In genomic region chr16:23511731-23512130, GRCh38 we compare ENCODE assay signal across 17 cellular contexts. TPM values are rescaled to one million over a fixed set of nuclear protein-coding genes. Genes with fewer than 3 reads are reported as not detected.
DNase-seq lines count a peak whose midpoint lies in the region; ATAC-seq and TF ChIP-seq lines count a peak whose summit lies in the region.
"Had no signal": no experiment of that assay in that cellular context is flagged by ENCODE, and none has a peak within 500 bp of the region (broad histone marks: within the 10 kb centered on the region; RNA-seq: fewer than 3 reads in every experiment).

No MANE protein-coding gene starts in this region.

- TF ChIP-seq POLR2A in upper lobe of left lung (IDR thresholded peaks at IDR 0.05) = no peak

- H3K4me1 ChIP-seq in upper lobe of left lung = peaks cover 21 to 36% (median 25%) of the 10 kb centered on the region in 4 donors

- peaks cover 67% of the 10 kb centered on the region for H3K4me1 Mint-ChIP-seq in activated naive CD4-positive, alpha-beta T cell treated with anti-CD3 and anti-CD28 coated beads, Interleukin-2, amount 10 ng/mL, durations not matched to agents 7 days and 5 days
- H3K4me1 Mint-ChIP-seq in activated B cell treated with CpG ODN at 0.5 μM for 24 hours (peaks cover 58% of the 10 kb centered on the region), immature natural killer cell (peaks cover 33 to 42% of the 10 kb centered on the region in 2 donors), type B pancreatic cell (ENCODE audit: unreplicated experiment) (peaks cover 19% of the 10 kb centered on the region)

- no peak overlapping the region for H3K27ac Mint-ChIP-seq in activated naive CD4-positive, alpha-beta T cell treated with anti-CD3 and anti-CD28 coated beads, Interleukin-2, amount 10 ng/mL, durations not matched to agents 7 days and 5 days
- H3K27ac Mint-ChIP-seq in activated B cell treated with CpG ODN at 0.5 μM for 24 hours (peak overlapping the region; percentile 64), immature natural killer cell (peak overlapping the region in 3 of 6 donors; percentile 47 to 72 (median 49)), type B pancreatic cell (no peak overlapping the region)

- no peak for ATAC-seq in activated B cell treated with CpG ODN at 0.5 μM for 24 hours (ENCODE audit: low read depth)
- no peak for ATAC-seq in upper lobe of left lung (ENCODE audit: low FRiP score in 2 of 2)

- H3K36me3 ChIP-seq in upper lobe of left lung = no peaks in the 10 kb centered on the region
- H3K36me3 ChIP-seq: neutrophil, uterus had no signal

- H3K4me3 ChIP-seq in upper lobe of left lung = no peak overlapping the region
- H3K4me3 ChIP-seq: uterus had no signal

- no peaks in the 10 kb centered on the region for H3K9me3 Mint-ChIP-seq in activated naive CD4-positive, alpha-beta T cell treated with anti-CD3 and anti-CD28 coated beads, Interleukin-2, amount 10 ng/mL, durations not matched to agents 7 days and 5 days
- H3K9me3 Mint-ChIP-seq in activated B cell treated with CpG ODN at 0.5 μM for 24 hours (no peaks in the 10 kb centered on the region), immature natural killer cell (no peaks in the 10 kb centered on the region), type B pancreatic cell (peaks cover 4% of the 10 kb centered on the region)

- H3K27me3 Mint-ChIP-seq in activated naive CD4-positive, alpha-beta T cell treated with anti-CD3 and anti-CD28 coated beads, Interleukin-2, amount 10 ng/mL, durations not matched to agents 7 days and 5 days = peaks cover 3% of the 10 kb centered on the region
- no peaks in the 10 kb centered on the region for H3K27me3 Mint-ChIP-seq in activated B cell treated with CpG ODN at 0.5 μM for 24 hours
- H3K27me3 Mint-ChIP-seq in immature natural killer cell (ENCODE audit: low read depth in 3 of 3) = peaks cover 3 to 16% (median 9%) of the 10 kb centered on the region in 3 donors
- no peaks in the 10 kb centered on the region for H3K27me3 Mint-ChIP-seq in type B pancreatic cell

- intact Hi-C loops in activated B cell treated with CpG ODN at 0.5 μM for 24 hours (cut with micrococcal nuclease) = no loop called here

- no peak overlapping the region for H3K27ac ChIP-seq in upper lobe of left lung
- H3K27ac ChIP-seq: neutrophil, uterus had no signal

- H3K9me3 ChIP-seq in upper lobe of left lung = no peaks in the 10 kb centered on the region
- H3K9me3 ChIP-seq: neutrophil, uterus had no signal

- WGBS in upper lobe of left lung, 2 donors = 93 to 95% methylated on average over 7 of the region's 7 CpGs

- CTCF ChIA-PET in activated naive CD4-positive, alpha-beta T cell treated with anti-CD3 and anti-CD28 coated beads, Interleukin-2, amount 10 ng/mL, durations not matched to agents 7 days and 5 days (lab: Charles Lee) = no interaction called here
- CTCF ChIA-PET in activated B cell treated with CpG ODN at 0.5 μM for 24 hours (lab: Charles Lee) = no interaction called here

- POLR2A ChIA-PET in activated B cell treated with CpG ODN at 0.5 μM for 24 hours (lab: Charles Lee) = no interaction called here

- no peak for TF ChIP-seq CTCF in activated B cell treated with CpG ODN at 0.5 μM for 24 hours (IDR thresholded peaks at IDR 0.05)
- TF ChIP-seq CTCF in type B pancreatic cell (conservative IDR thresholded peaks at IDR 0.05) = no peak
- no peak for TF ChIP-seq CTCF in upper lobe of left lung (IDR thresholded peaks at IDR 0.05)

- H3K27me3 ChIP-seq in upper lobe of left lung = no peaks in the 10 kb centered on the region
- H3K27me3 ChIP-seq: neutrophil, uterus had no signal

- TF ChIP-seq EP300 in upper lobe of left lung (IDR thresholded peaks at IDR 0.05) = no peak

- H3K4me3 Mint-ChIP-seq in activated naive CD4-positive, alpha-beta T cell treated with anti-CD3 and anti-CD28 coated beads, Interleukin-2, amount 10 ng/mL, durations not matched to agents 7 days and 5 days = peak overlapping the region; percentile 54
- H3K4me3 Mint-ChIP-seq in activated B cell treated with CpG ODN at 0.5 μM for 24 hours (no peak overlapping the region), immature natural killer cell (peak overlapping the region; percentile 59 to 91 (median 69)), type B pancreatic cell (peak overlapping the region; percentile 73)

- peaks cover 19% of the 10 kb centered on the region for H3K36me3 Mint-ChIP-seq in activated naive CD4-positive, alpha-beta T cell treated with anti-CD3 and anti-CD28 coated beads, Interleukin-2, amount 10 ng/mL, durations not matched to agents 7 days and 5 days
- H3K36me3 Mint-ChIP-seq in activated B cell treated with CpG ODN at 0.5 μM for 24 hours (ENCODE audit: low read depth) (peaks cover 21% of the 10 kb centered on the region), immature natural killer cell (no peaks in the 10 kb centered on the region), type B pancreatic cell (peaks cover 13% of the 10 kb centered on the region)

- no peak for DNase-seq in activated naive CD4-positive, alpha-beta T cell treated with anti-CD3 and anti-CD28 coated beads, Interleukin-2, amount 10 ng/mL, durations not matched to agents 7 days and 5 days
- DNase-seq in activated naive CD4-positive, alpha-beta T cell treated with Interleukin-2 at 50 U/mL for 16 hours = no peak
- DNase-seq in activated B cell treated with CpG ODN at 0.5 μM for 24 hours (no peak), immature natural killer cell (no peak), type B pancreatic cell (ENCODE audit: extremely low spot score, unreplicated experiment) (no peak), NCI-H446 treated with DMSO at 0.1 percent for 48 hours (lab: John Stamatoyannopoulos, UW) (no peak), medulla oblongata (ENCODE audit: extremely low spot score) (no peak), upper lobe of left lung (no peak)
- DNase-seq: EL; hippocampal formation; mesenchymal stem cell; NCI-H146; NCI-H226; NK-92 treated with Interleukin-12 subunit alpha and Interleukin-12 subunit beta, amount 100 ng/mL, for 24 hours; right cardiac atrium; uterus had no signal

RNA-seq across cellular contexts. Expression of gene GGA2, which starts 1.4 kb away (rescaled TPM):
- total RNA-seq in activated B cell treated with CpG ODN at 0.5 μM for 24 hours (264 and 281 TPM in 2 replicates), type B pancreatic cell (ENCODE audit: low replicate concordance) (63.3 and 105 TPM in 2 replicates), upper lobe of left lung (100 to 1,000 TPM in 5 of 6 donors, 10 to 100 TPM in 1; 84.4 to 197 (median 164) TPM)
- 10 to 100 TPM; 34.1 to 40.0 (median 36.1) TPM for polyA plus RNA-seq in immature natural killer cell

RNA-seq across cellular contexts. Expression of gene EARS2, which starts 45.4 kb away (rescaled TPM):
- total RNA-seq in activated B cell treated with CpG ODN at 0.5 μM for 24 hours = 24.9 and 27.5 TPM in 2 replicates
- polyA plus RNA-seq in immature natural killer cell = 10 to 100 TPM in 1 of 3 donors, 1 to 10 TPM in 2; 6.3 to 14.1 (median 9.5) TPM
- 24.4 and 25.3 TPM in 2 replicates for total RNA-seq in type B pancreatic cell (ENCODE audit: low replicate concordance)
- total RNA-seq in upper lobe of left lung = 10 to 100 TPM; 11.5 to 38.8 (median 15.9) TPM

RNA-seq across cellular contexts. Expression of gene UBFD1, which starts 45.8 kb away (rescaled TPM):
- 47.9 and 52.2 TPM in 2 replicates for total RNA-seq in activated B cell treated with CpG ODN at 0.5 μM for 24 hours
- 10 to 100 TPM; 13.1 to 18.8 (median 14.2) TPM for polyA plus RNA-seq in immature natural killer cell
- 91.9 and 97.6 TPM in 2 replicates for total RNA-seq in type B pancreatic cell (ENCODE audit: low replicate concordance)
- total RNA-seq in upper lobe of left lung = 100 to 1,000 TPM in 1 of 6 donors, 10 to 100 TPM in 5; 30.2 to 145 (median 62.8) TPM

RNA-seq across cellular contexts. Expression of gene COG7, which starts 58.7 kb away (rescaled TPM):
- total RNA-seq in activated B cell treated with CpG ODN at 0.5 μM for 24 hours (19.3 and 20.2 TPM in 2 replicates), type B pancreatic cell (ENCODE audit: low replicate concordance) (24.0 and 29.3 TPM in 2 replicates), upper lobe of left lung (10 to 100 TPM; 16.9 to 61.8 (median 24.8) TPM)
- 10 to 100 TPM in 2 of 3 donors, 1 to 10 TPM in 1; 9.5 to 21.7 (median 12.0) TPM for polyA plus RNA-seq in immature natural killer cell
